ENCODE assay signal across 1 cellular context in genomic region chr6:109690373-109690739, GRCh38.
TF ChIP-seq lines count a peak whose summit lies in the region.

No MANE protein-coding gene starts in this region.

TF ChIP-seq in HepG2, 621 proteins besides CTCF, POLR2A, EP300 and RAD21 (continued from another document):
- TF ChIP-seq ZNF574 (CRISPR knock-in tag; IDR thresholded peaks at IDR 0.05) = no peak
- 0 out of 2 replicates have a peak, but pooled peaks have one; percentile 29 for TF ChIP-seq SP5 (CRISPR knock-in tag; IDR thresholded peaks at IDR 0.05; ENCODE audit: borderline replicate concordance, low read depth)
- 0 out of 2 replicates have a peak, but pooled peaks have one; percentile 10 for TF ChIP-seq ZNF768 (CRISPR knock-in tag; IDR thresholded peaks at IDR 0.05)
- TF ChIP-seq EED (CRISPR knock-in tag; IDR thresholded peaks at IDR 0.05) = no peak
- no peak for TF ChIP-seq FOSL1 (CRISPR knock-in tag; IDR thresholded peaks at IDR 0.05; ENCODE audit: borderline replicate concordance)
- no peak for TF ChIP-seq ZNF891 (CRISPR knock-in tag; IDR thresholded peaks at IDR 0.05)
